Comparison of ENCODE assay signal across 22 cellular contexts in genomic region chr15:93359037-93359779, GRCh38.
DNase-seq lines count a peak whose midpoint lies in the region; ATAC-seq and TF ChIP-seq lines count a peak whose summit lies in the region.
"Had no signal": no experiment of that assay in that cellular context is flagged by ENCODE, and none has a peak within 500 bp of the region (broad histone marks: within the 10 kb centered on the region; RNA-seq: fewer than 3 reads in every experiment).

No MANE protein-coding gene starts in this region.

- H3F3A ChIP-seq in neural cell (ENCODE audit: insufficient read depth, low read length, poor library complexity, severe bottlenecking) (no peaks in the 10 kb centered on the region), smooth muscle cell (ENCODE audit: low read depth) (no peaks in the 10 kb centered on the region)

- no peaks in the 10 kb centered on the region for H3K27me3 Mint-ChIP-seq in T-helper 2 cell treated with Interferon-gamma antibody and Interleukin-4, amounts not matched to agents 5 μg/mL and 100 μg/mL, for 36 hours (ENCODE audit: low read depth)
- H3K27me3 Mint-ChIP-seq: activated CD4-positive, alpha-beta T cell treated with anti-CD3 and anti-CD28 coated beads for 36 hours; activated T-cell treated with anti-CD3 and anti-CD28 coated beads, Interleukin-2, amount 50 U/mL, for 24 hours; CD4-positive, CD25-positive, alpha-beta regulatory T cell had no signal

- H3K36me3 Mint-ChIP-seq in T-helper 2 cell treated with Interferon-gamma antibody and Interleukin-4, amounts not matched to agents 5 μg/mL and 100 μg/mL, for 36 hours (ENCODE audit: low read depth) = no peaks in the 10 kb centered on the region
- H3K36me3 Mint-ChIP-seq: CD4-positive, CD25-positive, alpha-beta regulatory T cell had no signal

- H3K9me3 Mint-ChIP-seq in T-helper 2 cell treated with Interferon-gamma antibody and Interleukin-4, amounts not matched to agents 5 μg/mL and 100 μg/mL, for 36 hours = no peaks in the 10 kb centered on the region
- H3K9me3 Mint-ChIP-seq: activated T-cell treated with anti-CD3 and anti-CD28 coated beads, Interleukin-2, amount 50 U/mL, for 24 hours; T-helper 1 cell treated with Interleukin-12 subunit alpha and Interleukin-12 subunit beta and Interleukin-4 antibody, amounts not matched to agents 30 μg/mL and 1 μg/mL, for 36 hours had no signal

- DNase-seq in DMS53 (lab: John Stamatoyannopoulos, UW) (peak; percentile 52), DMS53 treated with DMSO at 0.1 percent for 48 hours (lab: John Stamatoyannopoulos, UW; ENCODE audit: unreplicated experiment) (no peak), epithelial cell of prostate (ENCODE audit: low read depth, low spot score) (no peak), smooth muscle cell (lab: John Stamatoyannopoulos, UW; ENCODE audit: unreplicated experiment) (no peak), Right ventricle myocardium inferior (ENCODE audit: missing footprints) (no peak)
- no peak for DNase-seq in T-helper 2 cell treated with Interferon-gamma antibody and Interleukin-4, amounts not matched to agents 5 μg/mL and 100 μg/mL, for 36 hours (ENCODE audit: low spot score)
- DNase-seq: 8988T; activated CD4-positive, alpha-beta T cell treated with anti-CD3 and anti-CD28 coated beads for 36 hours; activated T-cell treated with anti-CD3 and anti-CD28 coated beads, Interleukin-2, amount 50 U/mL, for 24 hours; CD4-positive, CD25-positive, alpha-beta regulatory T cell; IMR-90; NCI-H1105 treated with DMSO at 0.1 percent for 48 hours; NCI-H510A; NK-92 treated with Interleukin-12 subunit alpha and Interleukin-12 subunit beta, amount 100 ng/mL, for 24 hours; trophoblast cell had no signal

- no peak overlapping the region for H3K4me3 Mint-ChIP-seq in T-helper 2 cell treated with Interferon-gamma antibody and Interleukin-4, amounts not matched to agents 5 μg/mL and 100 μg/mL, for 36 hours
- H3K4me3 Mint-ChIP-seq: activated CD4-positive, alpha-beta T cell treated with anti-CD3 and anti-CD28 coated beads for 36 hours; activated T-cell treated with anti-CD3 and anti-CD28 coated beads, Interleukin-2, amount 50 U/mL, for 24 hours; CD4-positive, CD25-positive, alpha-beta regulatory T cell; T-helper 1 cell treated with Interleukin-12 subunit alpha and Interleukin-12 subunit beta and Interleukin-4 antibody, amounts not matched to agents 30 μg/mL and 1 μg/mL, for 36 hours had no signal

- ATAC-seq in Right ventricle myocardium inferior = no peak
- ATAC-seq in GM18873 (IDR thresholded peaks at IDR 0.05; ENCODE audit: low FRiP score, unreplicated experiment) = no peak
- ATAC-seq: activated CD4-positive, alpha-beta T cell treated with anti-CD3 and anti-CD28 coated beads for 36 hours; Panc1 had no signal

- no peak for TF ChIP-seq EP300 in neural cell (conservative IDR thresholded peaks at IDR 0.05; ENCODE audit: poor library complexity, severe bottlenecking)

- no peak overlapping the region for H2AFZ ChIP-seq in neural cell (ENCODE audit: low read depth, low read length)
- no peak overlapping the region for H2AFZ ChIP-seq in smooth muscle cell (ENCODE audit: low read depth)
- H2AFZ ChIP-seq: parathyroid adenoma had no signal

- H3K27me3 ChIP-seq in neural cell (ENCODE audit: insufficient read depth, low read depth, low read length) (no peaks in the 10 kb centered on the region), smooth muscle cell (ENCODE audit: low read depth) (no peaks in the 10 kb centered on the region)

- H3K4me3 ChIP-seq in neural cell (ENCODE audit: low read length) = no peak overlapping the region
- no peak overlapping the region for H3K4me3 ChIP-seq in smooth muscle cell
- H3K4me3 ChIP-seq: coronary artery, SK-N-MC had no signal

- TF ChIP-seq CTCF in neural cell (IDR thresholded peaks at IDR 0.05; ENCODE audit: poor library complexity, severe bottlenecking) = no peak
- no peak for TF ChIP-seq CTCF in smooth muscle cell (IDR thresholded peaks at IDR 0.05; ENCODE audit: borderline replicate concordance, insufficient read depth, poor library complexity, severe bottlenecking)

- H3K27ac Mint-ChIP-seq in T-helper 2 cell treated with Interferon-gamma antibody and Interleukin-4, amounts not matched to agents 5 μg/mL and 100 μg/mL, for 36 hours = no peak overlapping the region
- H3K27ac Mint-ChIP-seq: activated CD4-positive, alpha-beta T cell treated with anti-CD3 and anti-CD28 coated beads for 36 hours; activated T-cell treated with anti-CD3 and anti-CD28 coated beads, Interleukin-2, amount 50 U/mL, for 24 hours; CD4-positive, CD25-positive, alpha-beta regulatory T cell; T-helper 1 cell treated with Interleukin-12 subunit alpha and Interleukin-12 subunit beta and Interleukin-4 antibody, amounts not matched to agents 30 μg/mL and 1 μg/mL, for 36 hours had no signal

- no peaks in the 10 kb centered on the region for H3K4me1 Mint-ChIP-seq in T-helper 2 cell treated with Interferon-gamma antibody and Interleukin-4, amounts not matched to agents 5 μg/mL and 100 μg/mL, for 36 hours (ENCODE audit: low read depth)
- H3K4me1 Mint-ChIP-seq: activated CD4-positive, alpha-beta T cell treated with anti-CD3 and anti-CD28 coated beads for 36 hours; CD4-positive, CD25-positive, alpha-beta regulatory T cell had no signal

- H3K27ac ChIP-seq in epithelial cell of prostate (peak overlapping the region; percentile 23), neural cell (ENCODE audit: low read length) (peak overlapping the region; percentile 43), smooth muscle cell (ENCODE audit: low read depth) (peak overlapping the region; percentile 41)
- H3K27ac ChIP-seq: coronary artery, parathyroid adenoma, SK-N-MC had no signal

- no peak for TF ChIP-seq RAD21 in neural cell (conservative IDR thresholded peaks at IDR 0.05)

- H3K9ac ChIP-seq in neural cell (ENCODE audit: low read length) (peak overlapping the region; percentile 2), smooth muscle cell (ENCODE audit: low read depth) (no peak overlapping the region)
- H3K9ac ChIP-seq: parathyroid adenoma had no signal

- H3K4me2 ChIP-seq in neural cell (ENCODE audit: low read length) (no peak overlapping the region), smooth muscle cell (peak overlapping the region; percentile 20)

- no peaks in the 10 kb centered on the region for H3K9me3 ChIP-seq in neural cell (ENCODE audit: low read length)
- no peaks in the 10 kb centered on the region for H3K9me3 ChIP-seq in smooth muscle cell (replicated peaks; ENCODE audit: low read depth)

- intact Hi-C loops in Right ventricle myocardium inferior (cut with DNase I) = no loop called here

- H3K79me2 ChIP-seq in neural cell (replicated peaks; ENCODE audit: insufficient read depth, low read length) = peaks cover 9% of the 10 kb centered on the region
- no peaks in the 10 kb centered on the region for H3K79me2 ChIP-seq in smooth muscle cell (ENCODE audit: low read depth)
- H3K79me2 ChIP-seq: parathyroid adenoma had no signal

- no peaks in the 10 kb centered on the region for H3K9me2 ChIP-seq in neural cell (ENCODE audit: insufficient read depth, low read length)

- peaks cover 50% of the 10 kb centered on the region for H3K4me1 ChIP-seq in smooth muscle cell (ENCODE audit: low read depth)
- H3K4me1 ChIP-seq: parathyroid adenoma had no signal

- no peaks in the 10 kb centered on the region for H4K20me1 ChIP-seq in neural cell (ENCODE audit: insufficient read depth)
- H4K20me1 ChIP-seq in smooth muscle cell (ENCODE audit: low read depth) = no peaks in the 10 kb centered on the region

- WGBS in smooth muscle cell (ENCODE audit: low lambda C conversion rate) = 77% methylated on average over 13 of the region's 13 CpGs

- H3K36me3 ChIP-seq in neural cell (ENCODE audit: insufficient read depth, low read length) (no peaks in the 10 kb centered on the region), smooth muscle cell (ENCODE audit: low read depth) (no peaks in the 10 kb centered on the region)

TF ChIP-seq in neural cell, 6 proteins besides CTCF, POLR2A, EP300 and RAD21:
- TF ChIP-seq EZH2 (IDR thresholded peaks at IDR 0.05; ENCODE audit: borderline replicate concordance, insufficient read depth, low read length, poor library complexity, severe bottlenecking) (no peak), TAF1 (IDR thresholded peaks at IDR 0.05; ENCODE audit: low read depth) (no peak), MXI1 (conservative IDR thresholded peaks at IDR 0.05; ENCODE audit: poor library complexity, severe bottlenecking) (no peak), SMC3 (conservative IDR thresholded peaks at IDR 0.05; ENCODE audit: poor library complexity) (no peak), POLR2AphosphoS5 (IDR thresholded peaks at IDR 0.05) (no peak)
- TF ChIP-seq, protein P1, sequence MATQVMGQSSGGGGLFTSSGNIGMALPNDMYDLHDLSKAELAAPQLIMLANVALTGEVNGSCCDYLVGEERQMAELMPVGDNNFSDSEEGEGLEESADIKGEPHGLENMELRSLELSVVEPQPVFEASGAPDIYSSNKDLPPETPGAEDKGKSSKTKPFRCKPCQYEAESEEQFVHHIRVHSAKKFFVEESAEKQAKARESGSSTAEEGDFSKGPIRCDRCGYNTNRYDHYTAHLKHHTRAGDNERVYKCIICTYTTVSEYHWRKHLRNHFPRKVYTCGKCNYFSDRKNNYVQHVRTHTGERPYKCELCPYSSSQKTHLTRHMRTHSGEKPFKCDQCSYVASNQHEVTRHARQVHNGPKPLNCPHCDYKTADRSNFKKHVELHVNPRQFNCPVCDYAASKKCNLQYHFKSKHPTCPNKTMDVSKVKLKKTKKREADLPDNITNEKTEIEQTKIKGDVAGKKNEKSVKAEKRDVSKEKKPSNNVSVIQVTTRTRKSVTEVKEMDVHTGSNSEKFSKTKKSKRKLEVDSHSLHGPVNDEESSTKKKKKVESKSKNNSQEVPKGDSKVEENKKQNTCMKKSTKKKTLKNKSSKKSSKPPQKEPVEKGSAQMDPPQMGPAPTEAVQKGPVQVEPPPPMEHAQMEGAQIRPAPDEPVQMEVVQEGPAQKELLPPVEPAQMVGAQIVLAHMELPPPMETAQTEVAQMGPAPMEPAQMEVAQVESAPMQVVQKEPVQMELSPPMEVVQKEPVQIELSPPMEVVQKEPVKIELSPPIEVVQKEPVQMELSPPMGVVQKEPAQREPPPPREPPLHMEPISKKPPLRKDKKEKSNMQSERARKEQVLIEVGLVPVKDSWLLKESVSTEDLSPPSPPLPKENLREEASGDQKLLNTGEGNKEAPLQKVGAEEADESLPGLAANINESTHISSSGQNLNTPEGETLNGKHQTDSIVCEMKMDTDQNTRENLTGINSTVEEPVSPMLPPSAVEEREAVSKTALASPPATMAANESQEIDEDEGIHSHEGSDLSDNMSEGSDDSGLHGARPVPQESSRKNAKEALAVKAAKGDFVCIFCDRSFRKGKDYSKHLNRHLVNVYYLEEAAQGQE (IDR thresholded peaks at IDR 0.05; ENCODE audit: borderline replicate concordance) = no peak
TF ChIP-seq in neural cell: peak in this region for 0.
